In genomic region chr1:54972436-54972835, GRCh38 we compare ENCODE assay signal across 14 cellular contexts. TPM values are rescaled to one million over a fixed set of nuclear protein-coding genes. Genes with fewer than 3 reads are reported as not detected.
DNase-seq lines count a peak whose midpoint lies in the region; ATAC-seq and TF ChIP-seq lines count a peak whose summit lies in the region.
"Had no signal": no experiment of that assay in that cellular context is flagged by ENCODE, and none has a peak within 500 bp of the region (broad histone marks: within the 10 kb centered on the region; RNA-seq: fewer than 3 reads in every experiment).

No MANE protein-coding gene starts in this region.

- peak overlapping the region; percentile 44 for H2AK9ac ChIP-seq in IMR-90 (replicated peaks; ENCODE audit: low read depth, low read length, poor library complexity)

- H3K23ac ChIP-seq in IMR-90 (ENCODE audit: low read depth, low read length): no peak overlapping the region

- 0 out of 2 replicates have a peak overlapping the region, but pooled peaks have one; percentile 31 for H2AK5ac ChIP-seq in IMR-90 (ENCODE audit: low read depth, low read length)

- TF ChIP-seq POLR2A in IMR-90 (IDR thresholded peaks at IDR 0.05; ENCODE audit: low read depth, low read length): no peak

- H3K4me1 ChIP-seq in IMR-90 (ENCODE audit: control insufficient read depth, insufficient read depth, low read length) (peaks cover 2% of the 10 kb centered on the region), thoracic aorta (ENCODE audit: control insufficient read depth in 1 of 2, low read depth in 2 of 2) (peaks cover 22 to 35% of the 10 kb centered on the region in 2 donors)
- H3K4me1 ChIP-seq: Caco-2 had no signal

- H4K5ac ChIP-seq in IMR-90 (ENCODE audit: low read depth, low read length): no peak overlapping the region

- H3K9me1 ChIP-seq in IMR-90 (ENCODE audit: insufficient read depth, low read length): peaks cover 5% of the 10 kb centered on the region; the same call in 1 of the 2 replicates

- no peaks in the 10 kb centered on the region for H3K79me1 ChIP-seq in IMR-90 (ENCODE audit: low read depth in 1 of 2, low read length in 2 of 2)

- no peak overlapping the region for H2AFZ ChIP-seq in IMR-90 (replicated peaks; ENCODE audit: low read length, poor library complexity)

- peaks cover 15% of the 10 kb centered on the region for H3K27me3 ChIP-seq in IMR-90 (ENCODE audit: control insufficient read depth, insufficient read depth, low read length)
- no peaks in the 10 kb centered on the region for H3K27me3 ChIP-seq in thoracic aorta (replicated peaks; ENCODE audit: insufficient read depth)

- CTCF ChIA-PET in IMR-90 (lab: Yijun Ruan, JAX): interaction anchor here (1.0 to 1.5 kb wide), 6 partner anchors 11 to 50 kb away, joined by 3 to 6 read pairs (median 4); no protein-coding TSS in a partner anchor

- no peak overlapping the region for H4K91ac ChIP-seq in IMR-90 (ENCODE audit: insufficient read depth, low read depth, low read length)

- in situ Hi-C loops in IMR-90 (cut with MboI; ENCODE audit: low sequenced_read_pairs) (no loop called here), GM13976 (cut with MboI; ENCODE audit: low sequenced_read_pairs, unreplicated experiment) (no loop called here)

- H3K4me3 ChIP-seq in IMR-90 (ENCODE audit: insufficient read depth, low read depth, low read length) (no peak overlapping the region), coronary artery (no peak overlapping the region), thoracic aorta (no peak overlapping the region)
- H3K4me3 ChIP-seq: SK-N-MC had no signal

- H3K27ac ChIP-seq in IMR-90 (ENCODE audit: insufficient read depth, low read length): no peak overlapping the region
- peak overlapping the region in 1 of 2 donors; percentile 76 for H3K27ac ChIP-seq in coronary artery
- H3K27ac ChIP-seq in thoracic aorta: peak overlapping the region; percentile 91
- H3K27ac ChIP-seq: SK-N-MC had no signal

- H3K9ac ChIP-seq in IMR-90 (ENCODE audit: low read depth, low read length): no peak overlapping the region

- DNase-seq in IMR-90 (no peak), coronary artery (ENCODE audit: low spot score) (peak; percentile 45), left lobe of liver (ENCODE audit: low spot score) (peak; percentile 21), thoracic aorta (ENCODE audit: low spot score) (no peak), GM13976 (ENCODE audit: low spot score) (no peak), activated T-cell treated with anti-CD3 and anti-CD28 coated beads for 4 hours (no peak)
- DNase-seq: DMS153, GOT3, KG1, NCI-H1048, NCI-H2081 treated with DMSO at 0.1 percent for 48 hours had no signal

- H2BK15ac ChIP-seq in IMR-90 (ENCODE audit: low read depth, low read length): no peak overlapping the region

- H3K9me3 ChIP-seq in IMR-90 (ENCODE audit: control insufficient read depth, insufficient read depth, low read length): no peaks in the 10 kb centered on the region
- H3K9me3 ChIP-seq in thoracic aorta: no peaks in the 10 kb centered on the region
- H3K9me3 ChIP-seq: Caco-2 had no signal

- H3K4ac ChIP-seq in IMR-90 (ENCODE audit: low read depth, low read length): no peak overlapping the region

- H2BK5ac ChIP-seq in IMR-90 (ENCODE audit: low read depth, low read length, poor library complexity, severe bottlenecking): no peak overlapping the region

- POLR2A ChIA-PET in IMR-90 (lab: Charles Lee; ENCODE audit: unreplicated experiment): no interaction called here

- H3K4me2 ChIP-seq in IMR-90 (ENCODE audit: low read depth, low read length): no peak overlapping the region

- dilution Hi-C loops in IMR-90 (cut with HindIII; ENCODE audit: low sequenced_read_pairs, unreplicated experiment): no loop called here

- TF ChIP-seq RAD21 in IMR-90 (IDR thresholded peaks at IDR 0.05; ENCODE audit: low read length): no peak

- no peak overlapping the region for H2BK20ac ChIP-seq in IMR-90 (ENCODE audit: low read depth, low read length)

- WGBS in IMR-90 (ENCODE audit: extremely low coverage in 2 of 2, insufficient read length in 1 of 2), 2 experiments: 80% methylated on average over 1 of the region's 4 CpGs; no CpG with 5 or more reads in 1 of the 2 experiments

- no peak overlapping the region for H2BK120ac ChIP-seq in IMR-90 (ENCODE audit: low read depth, low read length)

- ATAC-seq in IMR-90 (ENCODE audit: low read depth) (no peak), left lobe of liver (no peak), thoracic aorta (ENCODE audit: insufficient number of reproducible peaks, low FRiP score, low read depth) (no peak), GM18907 (IDR thresholded peaks at IDR 0.05; ENCODE audit: unreplicated experiment) (no peak)

- no peak overlapping the region for H3K56ac ChIP-seq in IMR-90 (ENCODE audit: extremely low read depth, insufficient read depth, low read length)

- H3K18ac ChIP-seq in IMR-90 (ENCODE audit: low read depth, low read length): no peak overlapping the region

- no peak for TF ChIP-seq CTCF in IMR-90 (conservative IDR thresholded peaks at IDR 0.05; ENCODE audit: low read depth, low read length)
- TF ChIP-seq CTCF in coronary artery (IDR thresholded peaks at IDR 0.05): no peak
- TF ChIP-seq CTCF in thoracic aorta (IDR thresholded peaks at IDR 0.05): no peak
- no peak for TF ChIP-seq CTCF in GM13976 (IDR thresholded peaks at IDR 0.05; ENCODE audit: borderline replicate concordance, control extremely low read depth, extremely low read depth, insufficient read depth, missing control alignments)

- no peaks in the 10 kb centered on the region for H4K20me1 ChIP-seq in IMR-90 (ENCODE audit: insufficient read depth, low read length)

- H4K8ac ChIP-seq in IMR-90 (ENCODE audit: low read depth in 2 of 2, low read length in 2 of 2): no peak overlapping the region

- no peak overlapping the region for H3K14ac ChIP-seq in IMR-90 (replicated peaks; ENCODE audit: low read depth, low read length)

- intact Hi-C loops in IMR-90 (cut with micrococcal nuclease): no loop called here

- BruUV-seq in IMR-90 (replicated peaks; lab: Mats Ljungman, UMichigan): no TSS peak

- H3K36me3 ChIP-seq in IMR-90 (ENCODE audit: control insufficient read depth, insufficient read depth, low read length) (no peaks in the 10 kb centered on the region), thoracic aorta (no peaks in the 10 kb centered on the region)

TF ChIP-seq in IMR-90, 13 proteins besides CTCF, POLR2A, EP300 and RAD21:
- TF ChIP-seq BHLHE40 (IDR thresholded peaks at IDR 0.05; ENCODE audit: low read depth, low read length) (no peak), CEBPB (IDR thresholded peaks at IDR 0.05; ENCODE audit: low read depth, low read length) (no peak), FOS (IDR thresholded peaks at IDR 0.05; ENCODE audit: low read depth, low read length) (no peak), MAFK (IDR thresholded peaks at IDR 0.05; ENCODE audit: low read depth, low read length) (no peak), RCOR1 (IDR thresholded peaks at IDR 0.05; ENCODE audit: insufficient replicate concordance, low read length) (no peak), MAZ (IDR thresholded peaks at IDR 0.05; ENCODE audit: borderline replicate concordance, low read depth, low read length) (no peak), MXI1 (IDR thresholded peaks at IDR 0.05; ENCODE audit: borderline replicate concordance, low read depth, low read length) (no peak), SMC3 (IDR thresholded peaks at IDR 0.05; ENCODE audit: low read depth, low read length) (no peak), NFE2L2 (IDR thresholded peaks at IDR 0.05; ENCODE audit: low read depth, low read length) (no peak), CHD1 (IDR thresholded peaks at IDR 0.05; ENCODE audit: low read depth, low read length) (no peak), RFX5 (IDR thresholded peaks at IDR 0.05; ENCODE audit: low read depth, low read length) (no peak), USF2 (IDR thresholded peaks at IDR 0.05; ENCODE audit: low read depth, low read length) (no peak), ELK1 (IDR thresholded peaks at IDR 0.05; ENCODE audit: borderline replicate concordance, low read depth, low read length) (no peak)

RNA-seq across cellular contexts. Expression of gene TMEM61, which starts 8.0 kb away (rescaled TPM):
- total RNA-seq in IMR-90 (2012; rRNA removed): not detected in 2 replicates
- 0.10 TPM in 1 of 2 replicates, not detected in the other for polyA plus RNA-seq in IMR-90 (2012; rRNA removed)
- polyA plus RNA-seq in IMR-90 (2012; cell fraction: cytosol; rRNA removed): not detected in 2 replicates
- 0.11 TPM in 1 of 2 replicates, not detected in the other for polyA plus RNA-seq in IMR-90 (2012; cell fraction: nucleus; rRNA removed; ENCODE audit: low replicate concordance)
- not detected for total RNA-seq in left lobe of liver
- 1 to 10 TPM in 1 of 2 donors, not detected in 1; 3.4 TPM for total RNA-seq in thoracic aorta
- total RNA-seq: Caco-2 had no signal

RNA-seq across cellular contexts. Expression of gene BSND, which starts 26.3 kb away (rescaled TPM):
- total RNA-seq in IMR-90 (2012; rRNA removed) (not detected in 2 replicates), left lobe of liver (not detected), thoracic aorta (not detected)
- not detected in 2 replicates for polyA plus RNA-seq in IMR-90 (2012; rRNA removed)
- not detected in 2 replicates for polyA plus RNA-seq in IMR-90 (2012; cell fraction: cytosol; rRNA removed)
- polyA plus RNA-seq in IMR-90 (2012; cell fraction: nucleus; rRNA removed; ENCODE audit: low replicate concordance): not detected in 2 replicates
- total RNA-seq: Caco-2 had no signal

Comparison
In these comparisons a context has a peak if more than half of its experiments do, and no peak if none do; other contexts are left out.
1. DNase-seq: peak in coronary artery (single experiment) and left lobe of liver (single experiment); none in IMR-90 (single experiment), thoracic aorta (single experiment), GM13976 (single experiment) and activated T-cell treated with anti-CD3 and anti-CD28 coated beads for 4 hours (single experiment).